22 cellular contexts compared by ENCODE assay signal in the genomic region with DNA sequence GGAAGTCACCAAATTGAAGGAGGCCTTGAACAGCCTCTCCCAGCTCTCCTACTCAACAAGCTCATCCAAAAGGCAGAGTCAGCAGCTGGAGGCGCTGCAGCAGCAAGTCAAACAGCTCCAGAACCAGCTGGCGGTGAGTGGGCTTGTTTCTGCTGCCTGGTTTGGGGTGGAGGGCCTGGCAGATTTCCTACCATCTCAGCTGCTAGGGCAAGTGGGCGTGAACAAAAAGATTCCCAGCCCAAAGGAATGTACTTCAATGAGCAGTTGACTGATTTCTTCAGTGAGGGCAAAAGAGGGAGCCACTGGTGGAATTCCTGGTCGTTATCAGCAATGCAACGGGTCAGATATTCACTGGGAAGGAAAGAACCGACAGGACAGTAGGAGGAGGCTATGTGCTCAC. TPM values are rescaled to one million over a fixed set of nuclear protein-coding genes. Genes with fewer than 3 reads are reported as not detected.
"Had no signal": no experiment of that assay in that cellular context is flagged by ENCODE, and none has a peak within 500 bp of the region (broad histone marks: within the 10 kb centered on the region; RNA-seq: fewer than 3 reads in every experiment).

No MANE protein-coding gene starts in this region.

- FAIRE-seq: endometrium, TTC549 had no signal

- H3K27me3 ChIP-seq: esophagus muscularis mucosa, SJSA1 had no signal

- DNase-seq: activated B cell treated with CpG ODN at 0.5 μM for 24 hours; activated CD4-positive, alpha-beta T cell treated with anti-CD3 and anti-CD28 coated beads for 48 hours; activated CD8-positive, alpha-beta memory T cell treated with anti-CD3 and anti-CD28 coated beads, Interleukin-2, amount 50 U/mL, for 48 hours; activated CD8-positive, alpha-beta T cell treated with anti-CD3 and anti-CD28 coated beads, Interleukin-2, amount 10 ng/mL, durations not matched to agents 7 days and 5 days; activated gamma-delta T cell; activated T-cell treated with anti-CD3 and anti-CD28 coated beads, Interleukin-2, amount 50 U/mL, for 72 hours; amniotic stem cell; glutamatergic neuron; hypothalamus; left cardiac atrium; naive thymus-derived CD8-positive, alpha-beta T cell; nucleus accumbens; stimulated activated CD4-positive, alpha-beta T cell treated with anti-CD3 and anti-CD28 coated beads, Interleukin-4, amount 100 ng/mL, for 4 hours; stimulated activated CD8-positive, alpha-beta memory T cell treated with anti-CD3 and anti-CD28 coated beads, Interleukin-4, amount 100 ng/mL, for 48 hours; stimulated activated naive CD8-positive, alpha-beta T cell treated with anti-CD3 and anti-CD28 coated beads, Interleukin-15, Interleukin-2, amounts not matched to agents 100 U/mL and 50 U/mL, for 24 hours had no signal

- H3K4me3 ChIP-seq: esophagus muscularis mucosa, lung, SJSA1, skin epidermis had no signal

- H3K9me3 ChIP-seq: esophagus muscularis mucosa, SJSA1 had no signal

- H3K27ac ChIP-seq: esophagus muscularis mucosa, SJSA1, skin epidermis had no signal

- H3K4me1 ChIP-seq: esophagus muscularis mucosa, SJSA1 had no signal

RNA-seq across cellular contexts. Expression of a gene that starts 12.6 kb away (rescaled TPM):
- total RNA-seq: activated B cell treated with CpG ODN at 0.5 μM for 24 hours; activated CD8-positive, alpha-beta T cell treated with anti-CD3 and anti-CD28 coated beads, Interleukin-2, amount 10 ng/mL, durations not matched to agents 7 days and 5 days; esophagus muscularis mucosa; left cardiac atrium; SJSA1; T-helper 2 cell treated with Interferon-gamma antibody and Interleukin-4, amounts not matched to agents 100 ng/mL and 5 ng/mL, for 36 hours had no signal
- polyA plus RNA-seq: naive thymus-derived CD8-positive, alpha-beta T cell had no signal
